ENCODE assay signal across 8 cellular contexts in the genomic region with DNA sequence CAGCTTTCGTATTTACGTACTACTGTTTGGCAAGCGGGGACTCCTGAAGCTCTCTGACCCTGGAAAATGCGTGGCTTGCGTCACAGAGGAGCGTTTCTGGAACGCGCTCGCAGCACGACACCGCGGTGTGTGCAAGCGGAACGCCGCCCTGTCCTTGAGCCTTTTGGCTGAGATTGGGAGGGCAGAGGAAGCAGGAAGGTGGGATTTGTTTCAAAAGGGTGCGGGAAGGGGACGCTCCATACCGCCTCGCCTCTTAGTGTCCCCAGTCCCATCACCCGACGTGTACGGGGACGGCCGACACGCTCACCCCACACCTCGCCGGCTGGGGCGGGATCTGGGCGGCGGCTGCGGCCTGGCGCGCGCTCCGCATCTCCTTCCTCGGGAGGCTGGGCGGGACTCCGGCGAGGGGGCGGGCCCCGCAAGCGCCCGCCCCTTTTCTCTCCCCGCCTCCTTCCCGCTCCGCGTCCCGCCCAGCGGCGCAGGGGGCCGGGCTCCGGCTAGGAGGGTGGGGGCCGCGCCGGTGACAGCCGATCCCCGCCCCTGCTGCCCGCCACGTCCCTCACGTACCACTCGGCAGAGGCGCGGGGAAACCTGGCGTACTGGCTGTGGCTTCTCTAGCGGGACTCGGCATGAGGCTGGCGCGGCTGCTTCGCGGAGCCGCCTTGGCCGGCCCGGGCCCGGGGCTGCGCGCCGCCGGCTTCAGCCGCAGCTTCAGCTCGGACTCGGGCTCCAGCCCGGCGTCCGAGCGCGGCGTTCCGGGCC. TPM values are rescaled to one million over a fixed set of nuclear protein-coding genes. Genes with fewer than 3 reads are reported as not detected.
DNase-seq lines count a peak whose midpoint lies in the region; ATAC-seq and TF ChIP-seq lines count a peak whose summit lies in the region.

A gene (plus strand): TSS at position 569 of the 762 bp plus-strand sequence. CDS start 61 bp downstream, at position 630.

- H3K79me2 ChIP-seq in PC-9 (ENCODE audit: low read depth), result peaks cover 40% of the 10 kb centered on the region

- H3K9me3 Mint-ChIP-seq in IgD-negative memory B cell, result no peaks in the 10 kb centered on the region

- POLR2A ChIA-PET in PC-9 (lab: Charles Lee; ENCODE audit: unreplicated experiment), result interaction anchor here (0.7 to 0.8 kb wide), 2 partner anchors 303 to 864 kb away, joined by 4 to 6 read pairs; no protein-coding TSS in a partner anchor

- TF ChIP-seq POLR2A in erythroblast (IDR thresholded peaks at IDR 0.05; ENCODE audit: low read length), result peak; percentile 94

- peak within 1 kb of the TSS; percentile 82 for H3K4me2 ChIP-seq in PC-9

- peak within 1 kb of the TSS; percentile 61 for H3K9ac ChIP-seq in muscle layer of colon (ENCODE audit: low read length)

- H3K27ac Mint-ChIP-seq in IgD-negative memory B cell, result peak within 1 kb of the TSS; percentile 92 to 99 (median 96)

- no peaks in the 10 kb centered on the region for H4K20me1 ChIP-seq in PC-9 (ENCODE audit: insufficient read depth)

- intact Hi-C loops in PC-9 (cut with micrococcal nuclease; ENCODE audit: unreplicated experiment), result loop anchor here (1.0 to 5.0 kb wide), 10 partner anchors 73 to 868 kb away; a partner anchor contains a TSS

- H3K9me3 ChIP-seq in PC-9 (ENCODE audit: insufficient read depth, low read depth), result no peaks in the 10 kb centered on the region
- no peaks in the 10 kb centered on the region for H3K9me3 ChIP-seq in muscle layer of colon (ENCODE audit: low read length)

- H3K4me1 Mint-ChIP-seq in IgD-negative memory B cell, result peaks cover 20 to 24% (median 21%) of the 10 kb centered on the region in 3 donors

- H3K27me3 Mint-ChIP-seq in IgD-negative memory B cell, result no peaks in the 10 kb centered on the region

- H3K4me3 ChIP-seq in PC-9, result peak within 1 kb of the TSS; percentile 75
- peak within 1 kb of the TSS; percentile 87 to 91 for H3K4me3 ChIP-seq in muscle layer of colon (ENCODE audit: low read depth in 1 of 2, low read length in 2 of 2)

- H2AFZ ChIP-seq in PC-9, result peak within 1 kb of the TSS; percentile 89

- H3K4me1 ChIP-seq in PC-9 (replicated peaks; ENCODE audit: insufficient read depth), result peaks cover 58% of the 10 kb centered on the region
- H3K4me1 ChIP-seq in muscle layer of colon (ENCODE audit: insufficient read depth, low read length), result peaks cover 10% of the 10 kb centered on the region

- H3K36me3 Mint-ChIP-seq in IgD-negative memory B cell, result peaks cover 8% of the 10 kb centered on the region

- H3K36me3 ChIP-seq in PC-9 (ENCODE audit: low read depth) (0 out of 2 replicates have a peak, but pooled peaks cover 1% of the 10 kb centered on the region), muscle layer of colon (ENCODE audit: insufficient read depth, low read length) (no peaks in the 10 kb centered on the region)

- H3K9me2 ChIP-seq in PC-9 (ENCODE audit: insufficient read depth), result no peaks in the 10 kb centered on the region

- no TSS peak for BruUV-seq in PC-9 (replicated peaks; lab: Mats Ljungman, UMichigan)

- CTCF ChIA-PET in PC-9 (lab: Charles Lee), result interaction anchor here (0.7 kb wide), 2 partner anchors 155 to 852 kb away, joined by 3 read pairs; no protein-coding TSS in a partner anchor

- TF ChIP-seq CTCF in PC-9 (conservative IDR thresholded peaks at IDR 0.05), result no peak

- H3F3A ChIP-seq in PC-9 (ENCODE audit: insufficient read depth, low read depth), result peaks cover 26% of the 10 kb centered on the region; the same call in 1 of the 2 replicates

- H3K4me3 Mint-ChIP-seq in IgD-negative memory B cell, result peak within 1 kb of the TSS; percentile 92 to 98 (median 96)

- H3K27ac ChIP-seq in PC-9 (peak within 1 kb of the TSS; percentile 65), muscle layer of colon (ENCODE audit: low read depth, low read length) (peak within 1 kb of the TSS; percentile 77)

- ATAC-seq in GM21576 (IDR thresholded peaks at IDR 0.05; ENCODE audit: unreplicated experiment), result peak; percentile 80

- peak; percentile 83 for DNase-seq in DMS153 (lab: John Stamatoyannopoulos, UW)
- peak; percentile 87 to 99 for DNase-seq in PC-9
- peak; percentile 96 for DNase-seq in activated T-cell treated with anti-CD3 and anti-CD28 coated beads, Interleukin-2, amount 50 U/mL, for 1 hour
- peak; percentile 92 to 96 for DNase-seq in erythroblast (lab: John Stamatoyannopoulos, UW)
- DNase-seq in stimulated activated CD8-positive, alpha-beta memory T cell treated with anti-CD3 and anti-CD28 coated beads, Interleukin-7, amount 100 ng/mL, for 24 hours (ENCODE audit: low read depth), result peak; percentile 78

- H3K27me3 ChIP-seq in PC-9 (ENCODE audit: insufficient read depth, low read depth), result no peaks in the 10 kb centered on the region
- H3K27me3 ChIP-seq in muscle layer of colon (ENCODE audit: control insufficient read depth in 1 of 2, insufficient read depth in 2 of 2, low read length in 2 of 2), result no peaks in the 10 kb centered on the region

RNA-seq across cellular contexts. Expression of the gene that starts here (rescaled TPM):
- polyA plus RNA-seq in IgD-negative memory B cell, result 17.9 TPM
- total RNA-seq in PC-9 (2021), result 15.9 and 18.5 TPM in 2 replicates

Comparison
In these comparisons a context has a peak if more than half of its experiments do, and no peak if none do; other contexts are left out.
1. Peak in every context shown above with its lines: DNase-seq, ATAC-seq, H3K4me3 ChIP-seq and H3K27ac ChIP-seq.